In the genomic region with DNA sequence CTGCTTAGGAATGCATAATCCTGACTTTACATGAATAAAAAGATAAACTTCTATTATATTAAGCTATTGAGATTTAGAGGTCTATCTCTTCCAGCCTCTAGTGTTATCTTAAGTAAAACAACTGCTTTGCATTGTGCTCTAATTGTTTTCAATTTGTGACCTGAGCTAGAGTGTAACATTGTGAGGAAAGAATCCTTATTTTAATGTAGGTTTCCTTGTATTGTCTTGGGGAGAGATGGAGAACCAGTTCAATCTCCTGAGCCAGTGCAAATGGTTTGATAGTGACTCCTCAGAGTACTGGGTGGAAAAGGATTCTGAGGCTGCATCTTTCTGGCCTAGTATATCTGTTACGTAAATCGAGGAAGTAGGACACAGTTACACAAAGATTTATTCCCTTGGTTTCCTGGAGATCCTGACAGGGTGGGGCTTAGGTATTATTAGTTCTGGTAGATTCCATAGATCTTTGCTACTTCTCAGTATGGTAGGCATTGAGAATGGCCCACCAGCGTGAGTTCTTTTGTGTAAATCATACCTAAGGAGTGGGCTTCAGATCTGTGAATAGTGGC, we compare ENCODE assay signal across 15 cellular contexts.
"Had no signal": no experiment of that assay in that cellular context is flagged by ENCODE, and none has a peak within 500 bp of the region (broad histone marks: within the 10 kb centered on the region; RNA-seq: fewer than 3 reads in every experiment).

No MANE protein-coding gene starts in this region.

- ATAC-seq: heart left ventricle; naive thymus-derived CD8-positive, alpha-beta T cell; pancreas; right cardiac atrium; stimulated activated naive CD8-positive, alpha-beta T cell treated with anti-CD3 and anti-CD28 coated beads, Interleukin-15, Interleukin-2, amounts not matched to agents 100 U/mL and 50 U/mL, for 24 hours had no signal

- H3K27ac ChIP-seq: heart left ventricle, pancreas, suprapubic skin, thyroid gland had no signal

- H3K4me1 ChIP-seq: heart left ventricle, pancreas, suprapubic skin, thyroid gland had no signal

- H3K36me3 ChIP-seq: heart left ventricle, pancreas, suprapubic skin, thyroid gland had no signal

- H3K4me3 ChIP-seq: heart left ventricle, pancreas, suprapubic skin, thyroid gland had no signal

- DNase-seq: cortex of kidney; effector memory CD4-positive, alpha-beta T cell; erythroblast; foreskin melanocyte; heart left ventricle; hippocampal formation; naive thymus-derived CD8-positive, alpha-beta T cell; occipital lobe; pancreas; right cardiac atrium; small intestine; stimulated activated CD4-positive, alpha-beta T cell treated with anti-CD3 and anti-CD28 coated beads, Interleukin-2, amount 100 ng/mL, for 48 hours; stimulated activated naive CD8-positive, alpha-beta T cell treated with anti-CD3 and anti-CD28 coated beads, Interleukin-15, Interleukin-2, amounts not matched to agents 100 U/mL and 50 U/mL, for 24 hours; thyroid gland had no signal

- H3K27me3 ChIP-seq: pancreas, suprapubic skin, thyroid gland had no signal

- H3K9me3 ChIP-seq: heart left ventricle, pancreas, suprapubic skin, thyroid gland had no signal
